8 cellular contexts compared by ENCODE assay signal in genomic region chr11:65026810-65027209, GRCh38. TPM values are rescaled to one million over a fixed set of nuclear protein-coding genes. Genes with fewer than 3 reads are reported as not detected.
DNase-seq lines count a peak whose midpoint lies in the region; ATAC-seq and TF ChIP-seq lines count a peak whose summit lies in the region.

No MANE protein-coding gene starts in this region.

- H3K9me3 ChIP-seq in DOHH2 (ENCODE audit: control insufficient read depth, insufficient read depth, low read length) = no peaks in the 10 kb centered on the region
- no peaks in the 10 kb centered on the region for H3K9me3 ChIP-seq in SJCRH30 (replicated peaks)
- H3K9me3 ChIP-seq in esophagus squamous epithelium = no peaks in the 10 kb centered on the region
- no peaks in the 10 kb centered on the region for H3K9me3 ChIP-seq in psoas muscle

- TF ChIP-seq CTCF in DOHH2 (IDR thresholded peaks at IDR 0.05; ENCODE audit: low read depth, low read length, poor library complexity, severe bottlenecking) (no peak), esophagus squamous epithelium (IDR thresholded peaks at IDR 0.05) (no peak), psoas muscle (IDR thresholded peaks at IDR 0.05) (no peak)

- H3K27me3 ChIP-seq in DOHH2 (ENCODE audit: control insufficient read depth, low read length) = no peaks in the 10 kb centered on the region
- no peaks in the 10 kb centered on the region for H3K27me3 ChIP-seq in SJCRH30
- H3K27me3 ChIP-seq in esophagus squamous epithelium = no peaks in the 10 kb centered on the region
- no peaks in the 10 kb centered on the region for H3K27me3 ChIP-seq in psoas muscle (ENCODE audit: insufficient read depth in 3 of 3, low read length in 2 of 3)

- peak overlapping the region; percentile 72 for H3K4me2 ChIP-seq in DOHH2 (ENCODE audit: low read length)

- H3K4me3 ChIP-seq in DOHH2 (ENCODE audit: low read length) = peak overlapping the region; percentile 77
- peak overlapping the region; percentile 74 for H3K4me3 ChIP-seq in SJCRH30
- peak overlapping the region; percentile 50 to 82 (median 70) for H3K4me3 ChIP-seq in esophagus squamous epithelium
- H3K4me3 ChIP-seq in psoas muscle = peak overlapping the region; percentile 68

- no peaks in the 10 kb centered on the region for H4K20me1 ChIP-seq in DOHH2 (ENCODE audit: control insufficient read depth, insufficient read depth, low read depth, low read length)

- intact Hi-C loops in esophagus squamous epithelium (cut with DNase I) = no loop called here
- intact Hi-C loops in psoas muscle (cut with DNase I) = loop anchor here in 1 of 2 donors (5.0 kb wide), 1 partner anchor 100 kb away; no protein-coding TSS in a partner anchor

- no peaks in the 10 kb centered on the region; the same call in 1 of the 2 replicates for H3F3A ChIP-seq in DOHH2 (ENCODE audit: control insufficient read depth, insufficient read depth)

- H3K36me3 ChIP-seq in DOHH2 (ENCODE audit: control insufficient read depth, low read length) = peaks cover 4% of the 10 kb centered on the region; the same call in 1 of the 2 replicates
- H3K36me3 ChIP-seq in SJCRH30 = no peaks in the 10 kb centered on the region
- H3K36me3 ChIP-seq in esophagus squamous epithelium = peaks cover 0 to 19% (median under 1%) of the 10 kb centered on the region in 3 donors
- peaks cover 3 to 10% of the 10 kb centered on the region in 2 donors for H3K36me3 ChIP-seq in psoas muscle (ENCODE audit: insufficient read depth in 1 of 2, low read depth in 1 of 2)

- H3K9me2 ChIP-seq in DOHH2 (replicated peaks; ENCODE audit: control insufficient read depth, low read length) = no peaks in the 10 kb centered on the region

- peaks cover 6% of the 10 kb centered on the region; the same call in 1 of the 2 replicates for H3K79me2 ChIP-seq in DOHH2 (ENCODE audit: control insufficient read depth, low read length)

- H3K4me1 ChIP-seq in DOHH2 (ENCODE audit: control insufficient read depth, low read length) = peaks cover 17% of the 10 kb centered on the region
- no peaks in the 10 kb centered on the region; the same call in 1 of the 2 replicates for H3K4me1 ChIP-seq in SJCRH30
- H3K4me1 ChIP-seq in esophagus squamous epithelium = peaks cover 12 to 28% (median 15%) of the 10 kb centered on the region in 3 donors
- H3K4me1 ChIP-seq in psoas muscle = peaks cover 9% of the 10 kb centered on the region

- DNase-seq in SJCRH30 = no peak
- no peak for DNase-seq in esophagus squamous epithelium (lab: John Stamatoyannopoulos, UW)
- DNase-seq in psoas muscle = no peak
- no peak for DNase-seq in NCI-H526 (lab: John Stamatoyannopoulos, UW)
- DNase-seq in iPS-NIHi7 (ENCODE audit: extremely low spot score) = no peak
- DNase-seq in effector CD4-positive, alpha-beta T cell = no peak
- no peak for DNase-seq in ecto neural progenitor cell (ENCODE audit: low spot score)

- ATAC-seq in psoas muscle = no peak

- TF ChIP-seq POLR2A in esophagus squamous epithelium (IDR thresholded peaks at IDR 0.05) = no peak

- 56 to 59% methylated on average over 9 to 10 of the region's 10 CpGs for WGBS in esophagus squamous epithelium, 2 donors
- WGBS in psoas muscle, 3 donors = 43 to 54% (median 48%) methylated on average over 10 of the region's 10 CpGs

- H3K27ac ChIP-seq in DOHH2 (ENCODE audit: low read depth, low read length) (no peak overlapping the region), SJCRH30 (no peak overlapping the region), esophagus squamous epithelium (peak overlapping the region; percentile 91 to 98 (median 96)), psoas muscle (peak overlapping the region; percentile 84)

RNA-seq across cellular contexts. Expression of gene SNX15, which starts 0.4 kb away (rescaled TPM):
- 13.8 and 14.8 TPM in 2 replicates for total RNA-seq in SJCRH30 (2014; rRNA removed; shearing (Covaris generic))
- total RNA-seq in esophagus squamous epithelium = 10 to 100 TPM in 3 of 4 donors, 1 to 10 TPM in 1; 9.8 to 18.6 (median 13.9) TPM
- total RNA-seq in psoas muscle = 10 to 100 TPM; 15.6 to 21.7 (median 18.7) TPM
- 10 to 100 TPM; 26.7 to 66.5 (median 30.3) TPM for polyA plus RNA-seq in psoas muscle

RNA-seq across cellular contexts. Expression of gene ARL2, which starts 12.8 kb away (rescaled TPM):
- total RNA-seq in SJCRH30 (2014; rRNA removed; shearing (Covaris generic)) = 80.9 and 94.8 TPM in 2 replicates
- 10 to 100 TPM; 42.5 to 82.1 (median 65.0) TPM for total RNA-seq in esophagus squamous epithelium
- total RNA-seq in psoas muscle = 100 to 1,000 TPM; 109 to 171 (median 145) TPM
- 100 to 1,000 TPM; 119 to 168 (median 154) TPM for polyA plus RNA-seq in psoas muscle

RNA-seq across cellular contexts. Expression of gene SAC3D1, which starts 14.2 kb away (rescaled TPM):
- total RNA-seq in SJCRH30 (2014; rRNA removed; shearing (Covaris generic)) = 15.0 TPM in 2 replicates
- 10 to 100 TPM in 3 of 4 donors, 1 to 10 TPM in 1; 9.2 to 19.0 (median 15.1) TPM for total RNA-seq in esophagus squamous epithelium
- total RNA-seq in psoas muscle = 10 to 100 TPM in 1 of 4 donors, 1 to 10 TPM in 3; 8.4 to 12.3 (median 9.1) TPM
- 10 to 100 TPM; 10.8 to 19.2 (median 12.9) TPM for polyA plus RNA-seq in psoas muscle

RNA-seq across cellular contexts. Expression of gene BATF2, which starts 30.0 kb away (rescaled TPM):
- 0.43 and 0.51 TPM in 2 replicates for total RNA-seq in SJCRH30 (2014; rRNA removed; shearing (Covaris generic))
- under 1 TPM in 2 of 4 donors, not detected in 2; 0.38 to 0.76 TPM for total RNA-seq in esophagus squamous epithelium
- 1 to 10 TPM; 1.7 to 2.5 (median 2.4) TPM for total RNA-seq in psoas muscle
- polyA plus RNA-seq in psoas muscle = 1 to 10 TPM; 2.3 to 8.4 (median 3.4) TPM

RNA-seq across cellular contexts. Expression of gene NAALADL1, which starts 31.5 kb away (rescaled TPM):
- not detected in 2 replicates for total RNA-seq in SJCRH30 (2014; rRNA removed; shearing (Covaris generic))
- total RNA-seq in esophagus squamous epithelium = 10 to 100 TPM in 1 of 4 donors, 1 to 10 TPM in 2, under 1 TPM in 1; 0.34 to 19.6 (median 3.1) TPM
- total RNA-seq in psoas muscle = 1 to 10 TPM in 2 of 4 donors, under 1 TPM in 2; 0.98 to 4.8 (median 1.9) TPM
- 1 to 10 TPM; 1.3 to 3.7 (median 1.6) TPM for polyA plus RNA-seq in psoas muscle

Comparison
In these comparisons a context has a peak if more than half of its experiments do, and no peak if none do; other contexts are left out.
1. H3K27ac ChIP-seq: peak in esophagus squamous epithelium (4 of 4) and psoas muscle (single experiment); none in DOHH2 (single experiment) and SJCRH30 (single experiment).
2. Peak in every context shown above with its lines, with median percentiles within 50 percentile points of each other: H3K4me3 ChIP-seq.